18 cellular contexts compared by ENCODE assay signal in the genomic region with DNA sequence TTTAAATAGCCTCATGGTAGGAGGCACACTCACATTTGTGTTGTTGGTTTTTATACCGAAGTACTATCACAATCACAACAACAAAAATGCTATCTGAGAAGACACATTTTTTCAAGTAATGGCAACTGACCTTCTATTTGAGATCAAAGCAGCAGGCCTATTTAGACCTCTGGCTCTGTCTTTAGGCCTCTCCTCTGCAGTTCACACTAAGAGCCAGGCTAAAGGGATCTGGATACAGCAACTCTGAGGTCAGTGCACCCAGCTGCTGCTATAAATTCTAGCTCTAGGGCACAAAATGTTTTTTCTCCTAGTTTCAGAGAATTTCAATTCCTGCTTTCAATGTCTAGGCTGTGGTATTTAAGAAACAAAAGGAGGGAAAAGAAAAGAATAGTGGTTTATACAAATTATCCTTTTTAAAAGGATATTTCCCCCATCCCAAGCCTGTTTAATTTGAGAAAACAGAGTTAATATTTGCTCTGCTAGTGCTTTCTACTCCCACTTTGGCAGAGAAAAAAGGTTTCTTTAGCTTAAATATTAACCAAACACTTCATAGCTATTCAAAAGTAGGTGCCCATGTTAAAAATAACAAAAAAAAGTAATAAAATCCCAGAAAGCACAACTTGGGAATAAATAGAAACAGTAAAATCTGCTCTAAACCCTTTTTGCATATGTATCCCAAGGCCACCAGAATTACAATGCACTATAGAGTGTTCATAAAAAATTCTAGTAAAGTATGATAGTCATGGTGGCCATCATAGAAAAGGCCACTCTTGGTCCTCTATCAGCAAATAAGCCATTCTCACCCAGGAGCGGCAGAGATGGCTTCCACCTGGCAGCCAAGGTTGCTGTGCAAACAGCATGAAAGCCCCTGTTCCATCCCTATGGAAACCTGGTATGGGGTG.
DNase-seq lines count a peak whose midpoint lies in the region; ATAC-seq and TF ChIP-seq lines count a peak whose summit lies in the region.
"Had no signal": no experiment of that assay in that cellular context is flagged by ENCODE, and none has a peak within 500 bp of the region (broad histone marks: within the 10 kb centered on the region; RNA-seq: fewer than 3 reads in every experiment).

No MANE protein-coding gene starts in this region.

- H3K9me3 Mint-ChIP-seq in type B pancreatic cell: no peaks in the 10 kb centered on the region
- no peaks in the 10 kb centered on the region for H3K9me3 Mint-ChIP-seq in activated CD4-positive, alpha-beta T cell treated with anti-CD3 and anti-CD28 coated beads, Interleukin-2, amount 10 ng/mL, durations not matched to agents 24 days and 14 days
- H3K9me3 Mint-ChIP-seq: activated naive CD8-positive, alpha-beta T cell treated with anti-CD3 and anti-CD28 coated beads, Interleukin-2, amount 10 ng/mL, durations not matched to agents 7 days and 5 days had no signal

- H3K4me3 ChIP-seq in right atrium auricular region (no peak overlapping the region), ascending aorta (no peak overlapping the region)
- H3K4me3 ChIP-seq: cardiac muscle cell had no signal

- H3K27ac Mint-ChIP-seq in type B pancreatic cell: peak overlapping the region; percentile 17
- H3K27ac Mint-ChIP-seq in activated CD4-positive, alpha-beta T cell treated with anti-CD3 and anti-CD28 coated beads, Interleukin-2, amount 10 ng/mL, durations not matched to agents 24 days and 14 days: no peak overlapping the region
- H3K27ac Mint-ChIP-seq: activated naive CD8-positive, alpha-beta T cell treated with anti-CD3 and anti-CD28 coated beads, Interleukin-2, amount 10 ng/mL, durations not matched to agents 7 days and 5 days; CD4-positive, CD25-positive, alpha-beta regulatory T cell; T-helper 17 cell had no signal

- DNase-seq in right atrium auricular region (ENCODE audit: low spot score): no peak
- DNase-seq in left ventricle myocardium superior: no peak
- peak; percentile 42 for DNase-seq in foreskin melanocyte
- DNase-seq in myocyte (ENCODE audit: low read depth): peak; percentile 53
- DNase-seq in type B pancreatic cell (ENCODE audit: extremely low spot score, unreplicated experiment): no peak
- DNase-seq in ascending aorta (ENCODE audit: low spot score in 2 of 2): no peak
- no peak for DNase-seq in activated CD4-positive, alpha-beta T cell treated with anti-CD3 and anti-CD28 coated beads, Interleukin-2, amount 10 ng/mL, durations not matched to agents 24 days and 14 days
- no peak for DNase-seq in T-helper 9 cell
- DNase-seq: activated naive CD8-positive, alpha-beta T cell treated with anti-CD3 and anti-CD28 coated beads, Interleukin-2, amount 10 ng/mL, durations not matched to agents 7 days and 5 days; CD4-positive, CD25-positive, alpha-beta regulatory T cell; DND-41; mesendoderm; NCI-H1436 treated with DMSO at 0.1 percent for 48 hours; NCI-H510A; SHP77; stimulated activated CD4-positive, alpha-beta T cell treated with anti-CD3 and anti-CD28 coated beads, Interleukin-2, amount 100 ng/mL, for 24 hours; T-helper 17 cell had no signal

- H3K36me3 Mint-ChIP-seq in type B pancreatic cell: no peaks in the 10 kb centered on the region
- H3K36me3 Mint-ChIP-seq in activated CD4-positive, alpha-beta T cell treated with anti-CD3 and anti-CD28 coated beads, Interleukin-2, amount 10 ng/mL, durations not matched to agents 24 days and 14 days (ENCODE audit: low read depth): no peaks in the 10 kb centered on the region
- H3K36me3 Mint-ChIP-seq: activated naive CD8-positive, alpha-beta T cell treated with anti-CD3 and anti-CD28 coated beads, Interleukin-2, amount 10 ng/mL, durations not matched to agents 7 days and 5 days; CD4-positive, CD25-positive, alpha-beta regulatory T cell had no signal

- H3K4me1 ChIP-seq in right atrium auricular region: peaks cover 0 to 9% of the 10 kb centered on the region in 2 donors
- no peaks in the 10 kb centered on the region for H3K4me1 ChIP-seq in ascending aorta

- peaks cover 3% of the 10 kb centered on the region for H3K27me3 Mint-ChIP-seq in type B pancreatic cell
- H3K27me3 Mint-ChIP-seq in activated CD4-positive, alpha-beta T cell treated with anti-CD3 and anti-CD28 coated beads, Interleukin-2, amount 10 ng/mL, durations not matched to agents 24 days and 14 days: peaks cover 11% of the 10 kb centered on the region
- H3K27me3 Mint-ChIP-seq: CD4-positive, CD25-positive, alpha-beta regulatory T cell; T-helper 17 cell had no signal

- H3K36me3 ChIP-seq in right atrium auricular region: no peaks in the 10 kb centered on the region
- no peaks in the 10 kb centered on the region for H3K36me3 ChIP-seq in ascending aorta
- H3K36me3 ChIP-seq: cardiac muscle cell had no signal

- no peak overlapping the region for H3K4me3 Mint-ChIP-seq in type B pancreatic cell
- H3K4me3 Mint-ChIP-seq in activated CD4-positive, alpha-beta T cell treated with anti-CD3 and anti-CD28 coated beads, Interleukin-2, amount 10 ng/mL, durations not matched to agents 24 days and 14 days: no peak overlapping the region
- H3K4me3 Mint-ChIP-seq: activated naive CD8-positive, alpha-beta T cell treated with anti-CD3 and anti-CD28 coated beads, Interleukin-2, amount 10 ng/mL, durations not matched to agents 7 days and 5 days; CD4-positive, CD25-positive, alpha-beta regulatory T cell; T-helper 17 cell had no signal

- H3K4me1 Mint-ChIP-seq in type B pancreatic cell (ENCODE audit: unreplicated experiment): peaks cover 20% of the 10 kb centered on the region
- no peaks in the 10 kb centered on the region for H3K4me1 Mint-ChIP-seq in activated CD4-positive, alpha-beta T cell treated with anti-CD3 and anti-CD28 coated beads, Interleukin-2, amount 10 ng/mL, durations not matched to agents 24 days and 14 days
- H3K4me1 Mint-ChIP-seq: activated naive CD8-positive, alpha-beta T cell treated with anti-CD3 and anti-CD28 coated beads, Interleukin-2, amount 10 ng/mL, durations not matched to agents 7 days and 5 days; CD4-positive, CD25-positive, alpha-beta regulatory T cell; T-helper 17 cell had no signal

- intact Hi-C loops in left ventricle myocardium superior (cut with micrococcal nuclease): no loop called here
- intact Hi-C loops in ascending aorta (cut with DNase I): no loop called here
- intact Hi-C loops in activated CD4-positive, alpha-beta T cell treated with anti-CD3 and anti-CD28 coated beads, Interleukin-2, amount 10 ng/mL, durations not matched to agents 24 days and 14 days (cut with micrococcal nuclease): no loop called here

- H3K9me3 ChIP-seq in right atrium auricular region (no peaks in the 10 kb centered on the region), ascending aorta (no peaks in the 10 kb centered on the region)

- H3K27ac ChIP-seq in right atrium auricular region (peak overlapping the region; percentile 17 to 57), ascending aorta (no peak overlapping the region)
- H3K27ac ChIP-seq: cardiac muscle cell had no signal

- no peaks in the 10 kb centered on the region for H3K27me3 ChIP-seq in right atrium auricular region
- H3K27me3 ChIP-seq in ascending aorta: no peaks in the 10 kb centered on the region
- H3K27me3 ChIP-seq: cardiac muscle cell had no signal

- TF ChIP-seq CTCF in right atrium auricular region (IDR thresholded peaks at IDR 0.05) (no peak), type B pancreatic cell (conservative IDR thresholded peaks at IDR 0.05) (no peak), ascending aorta (IDR thresholded peaks at IDR 0.05) (no peak)

- no peak for ATAC-seq in left ventricle myocardium superior
- ATAC-seq: T-helper 17 cell had no signal

Comparison
In these comparisons a context has a peak if more than half of its experiments do, and no peak if none do; other contexts are left out.
1. DNase-seq: peak in foreskin melanocyte (single experiment) and myocyte (single experiment); none in right atrium auricular region (single experiment), left ventricle myocardium superior (single experiment), type B pancreatic cell (single experiment), ascending aorta (0 of 2), activated CD4-positive, alpha-beta T cell treated with anti-CD3 and anti-CD28 coated beads, Interleukin-2, amount 10 ng/mL, durations not matched to agents 24 days and 14 days (single experiment) and T-helper 9 cell (single experiment).
2. H3K27ac ChIP-seq: peak in right atrium auricular region (2 of 2); none in ascending aorta (0 of 2).